ENCODE assay signal across 1 cellular context in genomic region chr20:37235065-37235464, GRCh38.
TF ChIP-seq lines count a peak whose summit lies in the region.

No MANE protein-coding gene starts in this region.

TF ChIP-seq in K562, 482 proteins besides CTCF, POLR2A, EP300 and RAD21:
- TF ChIP-seq EP400 (IDR thresholded peaks at IDR 0.05) = no peak
- no peak for TF ChIP-seq ZNF76 (CRISPR knock-in tag; IDR thresholded peaks at IDR 0.05; ENCODE audit: borderline replicate concordance)
- no peak for TF ChIP-seq GABPB1 (CRISPR knock-in tag; IDR thresholded peaks at IDR 0.05)
- peak; percentile 35 for TF ChIP-seq MEIS2 (IDR thresholded peaks at IDR 0.05; ENCODE audit: partially characterized antibody)
- no peak for TF ChIP-seq ZNF75A (CRISPR knock-in tag; IDR thresholded peaks at IDR 0.05)
- TF ChIP-seq GTF2B (IDR thresholded peaks at IDR 0.05; ENCODE audit: extremely low read depth, insufficient read length) = no peak
